In the genomic region with DNA sequence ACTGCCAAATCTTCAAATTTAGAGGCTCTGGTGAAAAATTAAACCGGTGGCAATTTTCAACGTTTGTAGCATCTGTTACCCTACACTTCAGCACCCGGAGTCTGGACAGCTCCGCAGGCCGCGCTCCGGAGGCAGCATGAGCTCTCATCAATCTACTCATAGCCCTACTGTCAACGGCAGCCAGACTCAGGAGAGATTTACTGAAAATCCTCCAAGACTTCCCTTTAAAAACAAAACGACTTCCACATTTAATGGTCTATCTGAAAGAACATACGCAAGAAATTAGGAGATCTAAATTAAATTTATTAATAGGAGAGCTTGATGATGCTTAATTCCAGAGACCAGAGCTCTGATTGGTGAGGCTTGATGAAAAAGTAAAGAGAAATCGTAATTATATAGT, we compare ENCODE assay signal across 8 cellular contexts. TPM values are rescaled to one million over a fixed set of nuclear protein-coding genes. Genes with fewer than 3 reads are reported as not detected.
DNase-seq lines count a peak whose midpoint lies in the region; ATAC-seq and TF ChIP-seq lines count a peak whose summit lies in the region.

No MANE protein-coding gene starts in this region.

- H3K36me3 ChIP-seq in colonic mucosa, result no peaks in the 10 kb centered on the region

- H3K4me3 ChIP-seq in colonic mucosa, result no peak overlapping the region

- no peak overlapping the region for H3K9ac ChIP-seq in colonic mucosa (ENCODE audit: low read depth in 2 of 2, low read length in 2 of 2)

- DNase-seq in NCI-H345 (lab: John Stamatoyannopoulos, UW), result peak; percentile 31
- DNase-seq in NCI-H345 treated with DMSO at 0.1 percent for 48 hours (lab: John Stamatoyannopoulos, UW; ENCODE audit: unreplicated experiment), result no peak
- DNase-seq in SHP77 treated with DMSO at 0.1 percent for 48 hours (lab: John Stamatoyannopoulos, UW), result peak; percentile 13
- peak; percentile 33 for DNase-seq in colonic mucosa
- peak; percentile 95 for DNase-seq in nephron progenitor cell
- no peak for DNase-seq in NCI-H2171 (lab: John Stamatoyannopoulos, UW)

- H3K9me3 ChIP-seq in colonic mucosa, result no peaks in the 10 kb centered on the region

- H3K27ac ChIP-seq in colonic mucosa, result no peak overlapping the region

- no peaks in the 10 kb centered on the region for H3K36me3 Mint-ChIP-seq in nephron progenitor cell (ENCODE audit: low read depth)

- H3K27ac Mint-ChIP-seq in nephron progenitor cell, result no peak overlapping the region

- peaks cover 99% of the 10 kb centered on the region for H3K27me3 Mint-ChIP-seq in nephron progenitor cell (ENCODE audit: low read depth, poor library complexity)

- H3K4me1 ChIP-seq in colonic mucosa, result no peaks in the 10 kb centered on the region

- peaks cover 7% of the 10 kb centered on the region for H3K9me3 Mint-ChIP-seq in nephron progenitor cell

- TF ChIP-seq CTCF in colonic mucosa (IDR thresholded peaks at IDR 0.05), result no peak
- no peak for TF ChIP-seq CTCF in nephron progenitor cell (IDR thresholded peaks at IDR 0.05)

- H3K4me3 Mint-ChIP-seq in nephron progenitor cell, result peak overlapping the region; percentile 52

- peaks cover 30% of the 10 kb centered on the region for H3K4me1 Mint-ChIP-seq in nephron progenitor cell

- intact Hi-C loops in colonic mucosa (cut with DNase I), result no loop called here

- ATAC-seq in GM21786 (IDR thresholded peaks at IDR 0.05; ENCODE audit: unreplicated experiment), result no peak
- ATAC-seq in HG03097 (IDR thresholded peaks at IDR 0.05; ENCODE audit: low FRiP score, unreplicated experiment), result no peak

- H3K27me3 ChIP-seq in colonic mucosa, result peaks cover 46% of the 10 kb centered on the region

RNA-seq across cellular contexts. Expression of gene ADCYAP1, which starts 1.0 kb away (rescaled TPM):
- total RNA-seq in colonic mucosa, result under 1 TPM; 0.32 to 0.48 TPM

Comparison
In these comparisons a context has a peak if more than half of its experiments do, and no peak if none do; other contexts are left out.
1. DNase-seq: peak in NCI-H345 (single experiment), SHP77 treated with DMSO at 0.1 percent for 48 hours (single experiment), colonic mucosa (single experiment) and nephron progenitor cell (single experiment); none in NCI-H345 treated with DMSO at 0.1 percent for 48 hours (single experiment) and NCI-H2171 (single experiment).